In genomic region chr19:18737337-18737953, GRCh38 we compare ENCODE assay signal across 29 cellular contexts. TPM values are rescaled to one million over a fixed set of nuclear protein-coding genes. Genes with fewer than 3 reads are reported as not detected.
A peak's percentile ranks its signal among the peaks of the same experiment; 100 is the strongest.
DNase-seq lines count a peak whose midpoint lies in the region; ATAC-seq, FAIRE-seq and TF ChIP-seq lines count a peak whose summit lies in the region.
"Had no signal": no experiment of that assay in that cellular context is flagged by ENCODE, and none has a peak within 500 bp of the region (broad histone marks: within the 10 kb centered on the region; RNA-seq: fewer than 3 reads in every experiment).

No MANE protein-coding gene starts in this region.

- H2AFZ ChIP-seq in HepG2 (ENCODE audit: low read length) (no peak overlapping the region), astrocyte (ENCODE audit: low read depth, low read length) (no peak overlapping the region), hepatocyte (no peak overlapping the region)

- peaks cover 5% of the 10 kb centered on the region for H3K27me3 Mint-ChIP-seq in astrocyte (ENCODE audit: low read depth, unreplicated experiment)
- H3K27me3 Mint-ChIP-seq in activated CD8-positive, alpha-beta T cell treated with anti-CD3 and anti-CD28 coated beads, Interleukin-2, amount 10 ng/mL, durations not matched to agents 7 days and 5 days (ENCODE audit: low read depth), result no peaks in the 10 kb centered on the region
- H3K27me3 Mint-ChIP-seq: CD4-positive, alpha-beta T cell; dendritic cell treated with granulocyte-macrophage colony-stimulating factor and Interleukin-4, amounts not matched to agents 40 ng/mL and 50 ng/mL, for 4 days; naive thymus-derived CD4-positive, alpha-beta T cell; stimulated activated naive CD8-positive, alpha-beta T cell treated with anti-CD3 and anti-CD28 coated beads, Interleukin-15, amount 100 ng/mL, for 72 hours had no signal

- WGBS in HepG2 (ENCODE audit: low lambda C conversion rate), result 50% methylated on average over 9 of the region's 10 CpGs
- 75% methylated on average over 8 of the region's 10 CpGs for WGBS in right lobe of liver (ENCODE audit: insufficient coverage, low coverage, low lambda C conversion rate, missing lambda C conversion rate)
- WGBS in hepatocyte (ENCODE audit: low lambda C conversion rate, missing lambda C conversion rate), result 68% methylated on average over 10 of the region's 10 CpGs

- in situ Hi-C loops in HepG2 (cut with HindIII; ENCODE audit: extremely low pct_ligation_motif_present, low pct_unique_long_range_greater_than_20kb), result no loop called here

- intact Hi-C loops in HepG2 (cut with micrococcal nuclease; ENCODE audit: unreplicated experiment) (loop anchor here (10.0 kb wide), 1 partner anchor 53 kb away; the partner anchor contains the start of gene CRTC1), right lobe of liver (cut with DNase I) (no loop called here)

- peak overlapping the region; percentile 60 for H3K4me3 Mint-ChIP-seq in astrocyte (ENCODE audit: unreplicated experiment)
- no peak overlapping the region for H3K4me3 Mint-ChIP-seq in activated CD8-positive, alpha-beta T cell treated with anti-CD3 and anti-CD28 coated beads, Interleukin-2, amount 10 ng/mL, durations not matched to agents 7 days and 5 days
- H3K4me3 Mint-ChIP-seq: activated naive CD4-positive, alpha-beta T cell treated with anti-CD3 and anti-CD28 coated beads for 36 hours; activated T-cell treated with anti-CD3 and anti-CD28 coated beads, Interleukin-2, amount 50 U/mL, for 72 hours; CD4-positive, alpha-beta T cell; dendritic cell treated with granulocyte-macrophage colony-stimulating factor and Interleukin-4, amounts not matched to agents 40 ng/mL and 50 ng/mL, for 4 days; mesothelial cell of epicardium; naive thymus-derived CD4-positive, alpha-beta T cell; stimulated activated naive CD8-positive, alpha-beta T cell treated with anti-CD3 and anti-CD28 coated beads, Interleukin-15, amount 100 ng/mL, for 72 hours had no signal

- H3K36me3 ChIP-seq in HepG2 (replicated peaks in 1 of 2; ENCODE audit: control insufficient read depth in 1 of 2, insufficient read depth in 2 of 2, low read length in 2 of 2), result no peaks in the 10 kb centered on the region
- no peaks in the 10 kb centered on the region for H3K36me3 ChIP-seq in right lobe of liver
- H3K36me3 ChIP-seq in astrocyte (ENCODE audit: insufficient read depth, low read length), result no peaks in the 10 kb centered on the region
- no peaks in the 10 kb centered on the region for H3K36me3 ChIP-seq in hepatocyte (replicated peaks; ENCODE audit: insufficient read depth, low read depth)
- H3K36me3 ChIP-seq: cardiac muscle cell, thyroid gland had no signal

- no TSS peak for BruUV-seq in HepG2 (replicated peaks; lab: Mats Ljungman, UMichigan)

- POLR2A ChIA-PET in HepG2 (lab: Yijun Ruan, JAX), result interaction anchor here (0.8 to 1.2 kb wide), 2 partner anchors 24 to 103 kb away, joined by 3 read pairs; no protein-coding TSS in a partner anchor
- POLR2A ChIA-PET in activated CD8-positive, alpha-beta T cell treated with anti-CD3 and anti-CD28 coated beads, Interleukin-2, amount 10 ng/mL, durations not matched to agents 7 days and 5 days (lab: Charles Lee), result no interaction called here

- CTCF ChIA-PET in HepG2 (lab: Yijun Ruan, JAX; ENCODE audit: low intra/inter-chr PET ratio, low total read pairs), result no interaction called here
- CTCF ChIA-PET in activated CD8-positive, alpha-beta T cell treated with anti-CD3 and anti-CD28 coated beads, Interleukin-2, amount 10 ng/mL, durations not matched to agents 7 days and 5 days (lab: Charles Lee), result no interaction called here

- H3K9ac ChIP-seq in HepG2 (ENCODE audit: insufficient read depth, low read depth, low read length), result 0 out of 2 replicates have a peak overlapping the region, but pooled peaks have one; percentile 14
- H3K9ac ChIP-seq in astrocyte (ENCODE audit: low read length), result no peak overlapping the region

- peak overlapping the region; percentile 65 for H3K27ac ChIP-seq in HepG2 (ENCODE audit: extremely low read length, insufficient read depth, low read length)
- H3K27ac ChIP-seq in right lobe of liver, result no peak overlapping the region
- H3K27ac ChIP-seq in astrocyte (ENCODE audit: low read depth, low read length), result no peak overlapping the region
- peak overlapping the region; percentile 88 for H3K27ac ChIP-seq in hepatocyte
- H3K27ac ChIP-seq: cardiac muscle cell, thyroid gland had no signal

- H4K20me1 ChIP-seq in HepG2 (ENCODE audit: insufficient read depth, low read length) (no peaks in the 10 kb centered on the region), astrocyte (ENCODE audit: insufficient read depth, low read length) (peaks cover 80% of the 10 kb centered on the region), hepatocyte (ENCODE audit: insufficient read depth, poor library complexity, severe bottlenecking) (no peaks in the 10 kb centered on the region)

- TF ChIP-seq POLR2A in HepG2 (IDR thresholded peaks at IDR 0.05; ENCODE audit: insufficient read depth in 1 of 2, low read depth in 2 of 2, low read length in 2 of 2) (no peak), right lobe of liver (IDR thresholded peaks at IDR 0.05) (no peak)

- DNase-seq in HepG2 (ENCODE audit: low spot score) (no peak), right lobe of liver (no peak), astrocyte (ENCODE audit: low read depth) (no peak), hepatocyte (ENCODE audit: low spot score) (no peak), HuH-7.5 (ENCODE audit: low spot score) (no peak), cerebellar cortex (ENCODE audit: low spot score) (no peak)
- no peak for DNase-seq in activated CD8-positive, alpha-beta T cell treated with anti-CD3 and anti-CD28 coated beads, Interleukin-2, amount 10 ng/mL, durations not matched to agents 7 days and 5 days
- DNase-seq: activated CD4-positive, CD25-positive, alpha-beta regulatory T cell; activated naive CD4-positive, alpha-beta T cell treated with anti-CD3 and anti-CD28 coated beads for 36 hours; activated T-cell treated with anti-CD3 and anti-CD28 coated beads, Interleukin-2, amount 50 U/mL, for 72 hours; CD4-positive, alpha-beta T cell; H7; Karpas-422; naive thymus-derived CD4-positive, alpha-beta T cell; NCI-H1436 treated with DMSO at 0.1 percent for 48 hours; NCI-H510A; stimulated activated CD4-positive, alpha-beta T cell treated with anti-CD3 and anti-CD28 coated beads, Interleukin-1b, Interleukin-23, amount 100 ng/mL, for 48 hours; stimulated activated CD8-positive, alpha-beta memory T cell treated with anti-CD3 and anti-CD28 coated beads, Interleukin-4, amount 100 ng/mL, for 48 hours; stimulated activated naive CD8-positive, alpha-beta T cell treated with anti-CD3 and anti-CD28 coated beads, Interleukin-15, amount 100 ng/mL, for 72 hours; T1000 had no signal

- H3K9me3 ChIP-seq in HepG2 (ENCODE audit: low read length) (no peaks in the 10 kb centered on the region), right lobe of liver (no peaks in the 10 kb centered on the region), astrocyte (ENCODE audit: insufficient read depth, low read depth, low read length) (no peaks in the 10 kb centered on the region), hepatocyte (ENCODE audit: low read depth) (no peaks in the 10 kb centered on the region)
- H3K9me3 ChIP-seq: thyroid gland had no signal

- H3K36me3 Mint-ChIP-seq in astrocyte (ENCODE audit: low read depth, unreplicated experiment), result peaks cover 6% of the 10 kb centered on the region
- no peaks in the 10 kb centered on the region for H3K36me3 Mint-ChIP-seq in activated CD8-positive, alpha-beta T cell treated with anti-CD3 and anti-CD28 coated beads, Interleukin-2, amount 10 ng/mL, durations not matched to agents 7 days and 5 days (ENCODE audit: low read depth)
- H3K36me3 Mint-ChIP-seq: mesothelial cell of epicardium; naive thymus-derived CD4-positive, alpha-beta T cell had no signal

- TF ChIP-seq EP300 in HepG2 (IDR thresholded peaks at IDR 0.05; ENCODE audit: low read depth in 2 of 2, low read length in 2 of 2) (no peak), HepG2 (CRISPR knock-in tag; IDR thresholded peaks at IDR 0.05; ENCODE audit: borderline replicate concordance) (no peak)

- H3K27ac Mint-ChIP-seq in astrocyte (ENCODE audit: unreplicated experiment), result no peak overlapping the region
- H3K27ac Mint-ChIP-seq in activated CD8-positive, alpha-beta T cell treated with anti-CD3 and anti-CD28 coated beads, Interleukin-2, amount 10 ng/mL, durations not matched to agents 7 days and 5 days, result no peak overlapping the region
- H3K27ac Mint-ChIP-seq: activated naive CD4-positive, alpha-beta T cell treated with anti-CD3 and anti-CD28 coated beads for 36 hours; activated T-cell treated with anti-CD3 and anti-CD28 coated beads, Interleukin-2, amount 50 U/mL, for 72 hours; CD4-positive, alpha-beta T cell; dendritic cell treated with granulocyte-macrophage colony-stimulating factor and Interleukin-4, amounts not matched to agents 40 ng/mL and 50 ng/mL, for 4 days; mesothelial cell of epicardium; naive thymus-derived CD4-positive, alpha-beta T cell had no signal

- H3K4me2 ChIP-seq in HepG2 (ENCODE audit: low read depth, low read length) (peak overlapping the region; percentile 59), astrocyte (ENCODE audit: low read length) (no peak overlapping the region), hepatocyte (peak overlapping the region; percentile 25)
- H3K4me2 ChIP-seq: smooth muscle cell had no signal

- TF ChIP-seq CTCF in HepG2 (CRISPR knock-in tag; IDR thresholded peaks at IDR 0.05) (no peak), right lobe of liver (IDR thresholded peaks at IDR 0.05) (no peak), astrocyte (IDR thresholded peaks at IDR 0.05; ENCODE audit: insufficient read depth, low read depth, low read length) (no peak), hepatocyte (IDR thresholded peaks at IDR 0.05; ENCODE audit: poor library complexity) (no peak)

- peaks cover 15% of the 10 kb centered on the region for H3K79me2 ChIP-seq in HepG2 (ENCODE audit: insufficient read depth, low read length)
- H3K79me2 ChIP-seq in astrocyte (ENCODE audit: insufficient read depth, low read length), result no peaks in the 10 kb centered on the region
- peaks cover 31% of the 10 kb centered on the region for H3K79me2 ChIP-seq in hepatocyte

- H3K4me1 ChIP-seq in HepG2 (ENCODE audit: insufficient read depth, low read length) (peaks cover 83% of the 10 kb centered on the region), right lobe of liver (peaks cover 0 to 9% (median 0%) of the 10 kb centered on the region in 4 donors), astrocyte (ENCODE audit: insufficient read depth, low read length) (peaks cover 7% of the 10 kb centered on the region), hepatocyte (ENCODE audit: insufficient read depth) (peaks cover 58% of the 10 kb centered on the region)

- FAIRE-seq in HepG2 (lab: Jason Lieb, UNC) (no peak), astrocyte (lab: Jason Lieb, UNC) (no peak)
- FAIRE-seq: islet of Langerhans had no signal

- H3K4me1 Mint-ChIP-seq in astrocyte (ENCODE audit: low read depth, unreplicated experiment), result peaks cover 7% of the 10 kb centered on the region
- H3K4me1 Mint-ChIP-seq in activated CD8-positive, alpha-beta T cell treated with anti-CD3 and anti-CD28 coated beads, Interleukin-2, amount 10 ng/mL, durations not matched to agents 7 days and 5 days (ENCODE audit: low read depth), result no peaks in the 10 kb centered on the region

- no peaks in the 10 kb centered on the region for H3K9me2 ChIP-seq in hepatocyte (replicated peaks; ENCODE audit: insufficient read depth)

- peak overlapping the region in 1 of 3 experiments; percentile 36; a peak in 2 of 6 replicates for H3K4me3 ChIP-seq in HepG2 (replicated peaks in 1 of 3; ENCODE audit: insufficient read depth in 1 of 3, low read depth in 2 of 3, low read length in 3 of 3)
- H3K4me3 ChIP-seq in right lobe of liver, result no peak overlapping the region
- no peak overlapping the region for H3K4me3 ChIP-seq in astrocyte (ENCODE audit: insufficient read depth, low read depth, low read length)
- H3K4me3 ChIP-seq in hepatocyte, result no peak overlapping the region
- H3K4me3 ChIP-seq: cardiac muscle cell, smooth muscle cell, thyroid gland had no signal

- H3K9me3 Mint-ChIP-seq in astrocyte (ENCODE audit: unreplicated experiment), result no peaks in the 10 kb centered on the region
- H3K9me3 Mint-ChIP-seq in activated CD8-positive, alpha-beta T cell treated with anti-CD3 and anti-CD28 coated beads, Interleukin-2, amount 10 ng/mL, durations not matched to agents 7 days and 5 days (ENCODE audit: insufficient read depth), result no peaks in the 10 kb centered on the region
- H3K9me3 Mint-ChIP-seq: activated naive CD4-positive, alpha-beta T cell treated with anti-CD3 and anti-CD28 coated beads for 36 hours; activated T-cell treated with anti-CD3 and anti-CD28 coated beads, Interleukin-2, amount 50 U/mL, for 72 hours; CD4-positive, alpha-beta T cell; dendritic cell treated with granulocyte-macrophage colony-stimulating factor and Interleukin-4, amounts not matched to agents 40 ng/mL and 50 ng/mL, for 4 days; mesothelial cell of epicardium; naive thymus-derived CD4-positive, alpha-beta T cell; stimulated activated naive CD8-positive, alpha-beta T cell treated with anti-CD3 and anti-CD28 coated beads, Interleukin-15, amount 100 ng/mL, for 72 hours had no signal

- TF ChIP-seq RAD21 in HepG2 (CRISPR knock-in tag; IDR thresholded peaks at IDR 0.05), result no peak

- ATAC-seq in HepG2 (no peak), right lobe of liver (no peak), HG03139 (IDR thresholded peaks at IDR 0.05; ENCODE audit: unreplicated experiment) (no peak)
- ATAC-seq in activated CD8-positive, alpha-beta T cell treated with anti-CD3 and anti-CD28 coated beads, Interleukin-2, amount 10 ng/mL, durations not matched to agents 7 days and 5 days, result no peak
- ATAC-seq: activated T-cell treated with anti-CD3 and anti-CD28 coated beads, Interleukin-2, amount 50 U/mL, for 72 hours; naive thymus-derived CD4-positive, alpha-beta T cell; stimulated activated naive CD8-positive, alpha-beta T cell treated with anti-CD3 and anti-CD28 coated beads, Interleukin-15, amount 100 ng/mL, for 72 hours had no signal

- H3K27me3 ChIP-seq in HepG2 (ENCODE audit: control insufficient read depth in 1 of 2, insufficient read depth in 2 of 2, low read length in 2 of 2) (no peaks in the 10 kb centered on the region), right lobe of liver (no peaks in the 10 kb centered on the region), astrocyte (ENCODE audit: insufficient read depth, low read length) (no peaks in the 10 kb centered on the region), hepatocyte (no peaks in the 10 kb centered on the region)
- H3K27me3 ChIP-seq: cardiac muscle cell, thyroid gland had no signal

RNA-seq across cellular contexts. Expression of gene COMP, which starts 53.7 kb away (rescaled TPM):
- total RNA-seq in HepG2 (2016; rRNA removed; fragmentation: Illumina TruSeq; extraction: Trizol) (0.04 TPM in 1 of 2 replicates, not detected in the other), right lobe of liver (under 1 TPM in 2 of 6 experiments, not detected in 4; 0.11 to 0.31 TPM), astrocyte (1.7 and 2.3 TPM in 2 replicates), hepatocyte (2.8 and 3.0 TPM in 2 replicates)
- total RNA-seq in HepG2 (2016; cell fraction: cytosol; rRNA removed; fragmentation: Illumina TruSeq; extraction: Trizol; ENCODE audit: low read depth), result not detected in 2 replicates
- total RNA-seq in HepG2 (2016; cell fraction: insoluble cytoplasmic fraction; rRNA removed; fragmentation: Illumina TruSeq; extraction: Trizol), result 0.04 TPM in 1 of 2 replicates, not detected in the other
- not detected in 2 replicates for total RNA-seq in HepG2 (2016; cell fraction: membrane; rRNA removed; fragmentation: Illumina TruSeq; extraction: Trizol)
- total RNA-seq in HepG2 (2016; cell fraction: nucleus; rRNA removed; fragmentation: Illumina TruSeq; extraction: Trizol), result not detected in 2 replicates
- polyA plus RNA-seq in HepG2 (2011; rRNA removed) (0.13 and 0.16 TPM in 2 replicates), hepatocyte (12.5 and 16.3 TPM in 2 replicates)
- 0.16 and 0.19 TPM in 2 replicates for polyA plus RNA-seq in HepG2 (2011; cell fraction: cytosol; rRNA removed)
- polyA plus RNA-seq in HepG2 (2011; cell fraction: nucleus; rRNA removed), result 0.23 and 0.37 TPM in 2 replicates
- polyA plus RNA-seq in HepG2 (2012), result 0.36 and 0.49 TPM in 2 replicates
- polyA plus RNA-seq in HepG2 (2016; cell fraction: cytosol; fragmentation: Illumina TruSeq; extraction: Trizol; ENCODE audit: low read depth), result not detected in 2 replicates
- polyA plus RNA-seq in HepG2 (2016; cell fraction: insoluble cytoplasmic fraction; fragmentation: Illumina TruSeq; extraction: Trizol; ENCODE audit: low read depth), result not detected in 2 replicates
- polyA plus RNA-seq in HepG2 (2016; cell fraction: membrane; fragmentation: Illumina TruSeq; extraction: Trizol; ENCODE audit: low read depth), result 0.08 TPM in 1 of 2 replicates, not detected in the other
- polyA plus RNA-seq in HepG2 (2016; cell fraction: nucleus; fragmentation: Illumina TruSeq; extraction: Trizol; ENCODE audit: insufficient read depth, low read depth), result 0.31 and 0.66 TPM in 2 replicates
- polyA minus RNA-seq in HepG2 (2011; rRNA and poly(A)+ RNA removed; ENCODE audit: low replicate concordance), result not detected in 2 replicates
- not detected in 2 replicates for polyA minus RNA-seq in HepG2 (2011; cell fraction: cytosol; rRNA and poly(A)+ RNA removed)
- polyA minus RNA-seq in HepG2 (2011; cell fraction: nucleus; rRNA and poly(A)+ RNA removed), result not detected in 2 replicates
- total RNA-seq in activated CD8-positive, alpha-beta T cell treated with anti-CD3 and anti-CD28 coated beads, Interleukin-2, amount 10 ng/mL, durations not matched to agents 7 days and 5 days, result not detected
- total RNA-seq: A172; activated naive CD4-positive, alpha-beta T cell treated with anti-CD3 and anti-CD28 coated beads for 36 hours; activated T-cell treated with anti-CD3 and anti-CD28 coated beads, Interleukin-2, amount 50 U/mL, for 72 hours; CD4-positive, alpha-beta T cell; glomerular endothelial cell; H7; naive thymus-derived CD4-positive, alpha-beta T cell had no signal
- polyA plus RNA-seq: naive thymus-derived CD4-positive, alpha-beta T cell had no signal

RNA-seq across cellular contexts. Expression of gene CRTC1, which starts 54.0 kb away (rescaled TPM):
- total RNA-seq in HepG2 (2016; rRNA removed; fragmentation: Illumina TruSeq; extraction: Trizol) (1.3 and 2.0 TPM in 2 replicates), right lobe of liver (1 to 10 TPM; 1.7 to 7.2 (median 4.9) TPM), astrocyte (8.4 and 8.8 TPM in 2 replicates), hepatocyte (2.0 and 2.5 TPM in 2 replicates)
- 1.1 and 1.4 TPM in 2 replicates for total RNA-seq in HepG2 (2016; cell fraction: cytosol; rRNA removed; fragmentation: Illumina TruSeq; extraction: Trizol; ENCODE audit: low read depth)
- total RNA-seq in HepG2 (2016; cell fraction: insoluble cytoplasmic fraction; rRNA removed; fragmentation: Illumina TruSeq; extraction: Trizol), result 1.7 and 2.3 TPM in 2 replicates
- 2.2 TPM in 2 replicates for total RNA-seq in HepG2 (2016; cell fraction: membrane; rRNA removed; fragmentation: Illumina TruSeq; extraction: Trizol)
- total RNA-seq in HepG2 (2016; cell fraction: nucleus; rRNA removed; fragmentation: Illumina TruSeq; extraction: Trizol), result 3.1 and 3.5 TPM in 2 replicates
- polyA plus RNA-seq in HepG2 (2011; rRNA removed) (2.7 and 3.2 TPM in 2 replicates), hepatocyte (4.5 and 4.8 TPM in 2 replicates)
- polyA plus RNA-seq in HepG2 (2011; cell fraction: cytosol; rRNA removed), result 0.50 and 0.95 TPM in 2 replicates
- polyA plus RNA-seq in HepG2 (2011; cell fraction: nucleus; rRNA removed), result 31.6 and 41.4 TPM in 2 replicates
- polyA plus RNA-seq in HepG2 (2012), result 6.5 and 6.6 TPM in 2 replicates
- 2.6 and 2.8 TPM in 2 replicates for polyA plus RNA-seq in HepG2 (2016; cell fraction: cytosol; fragmentation: Illumina TruSeq; extraction: Trizol; ENCODE audit: low read depth)
- 5.0 and 6.1 TPM in 2 replicates for polyA plus RNA-seq in HepG2 (2016; cell fraction: insoluble cytoplasmic fraction; fragmentation: Illumina TruSeq; extraction: Trizol; ENCODE audit: low read depth)
- 4.2 TPM in 2 replicates for polyA plus RNA-seq in HepG2 (2016; cell fraction: membrane; fragmentation: Illumina TruSeq; extraction: Trizol; ENCODE audit: low read depth)
- polyA plus RNA-seq in HepG2 (2016; cell fraction: nucleus; fragmentation: Illumina TruSeq; extraction: Trizol; ENCODE audit: insufficient read depth, low read depth), result 17.9 and 20.5 TPM in 2 replicates
- polyA minus RNA-seq in HepG2 (2011; rRNA and poly(A)+ RNA removed; ENCODE audit: low replicate concordance), result 1.4 and 2.3 TPM in 2 replicates
- 2.1 and 2.7 TPM in 2 replicates for polyA minus RNA-seq in HepG2 (2011; cell fraction: cytosol; rRNA and poly(A)+ RNA removed)
- 5.2 and 5.5 TPM in 2 replicates for polyA minus RNA-seq in HepG2 (2011; cell fraction: nucleus; rRNA and poly(A)+ RNA removed)
- 1 to 10 TPM; 7.0 to 8.0 TPM for total RNA-seq in activated CD8-positive, alpha-beta T cell treated with anti-CD3 and anti-CD28 coated beads, Interleukin-2, amount 10 ng/mL, durations not matched to agents 7 days and 5 days

Comparison
In these comparisons a context has a peak if more than half of its experiments do, and no peak if none do; other contexts are left out.
1. H3K27ac ChIP-seq: peak in HepG2 (single experiment) and hepatocyte (single experiment); none in right lobe of liver (0 of 3) and astrocyte (single experiment).